ENCODE assay signal across 9 cellular contexts in genomic region chr7:143384148-143384547, GRCh38. TPM values are rescaled to one million over a fixed set of nuclear protein-coding genes. Genes with fewer than 3 reads are reported as not detected.
DNase-seq lines count a peak whose midpoint lies in the region; ATAC-seq, FAIRE-seq and TF ChIP-seq lines count a peak whose summit lies in the region.
"Had no signal": no experiment of that assay in that cellular context is flagged by ENCODE, and none has a peak within 500 bp of the region (broad histone marks: within the 10 kb centered on the region; RNA-seq: fewer than 3 reads in every experiment).

No MANE protein-coding gene starts in this region.

- intact Hi-C loops in K562 (cut with micrococcal nuclease), result loop anchor here (5.0 kb wide), 1 partner anchor 37 kb away; no protein-coding TSS in a partner anchor

- DNase-seq in HFF-Myc (ENCODE audit: extremely low read depth, low read depth), result no peak
- DNase-seq in K562 (ENCODE audit: extremely low read depth in 1 of 4, low spot score in 3 of 4), result no peak
- no peak for DNase-seq in stimulated activated CD4-positive, alpha-beta T cell treated with anti-CD3 and anti-CD28 coated beads, Interleukin-12 subunit alpha, Interleukin-12 subunit beta, amount 100 ng/mL, for 4 hours
- no peak for DNase-seq in pons (ENCODE audit: low spot score)
- DNase-seq in midbrain (lab: John Stamatoyannopoulos, UW), result no peak
- DNase-seq: effector CD8-positive, alpha-beta T cell had no signal

- H3K4me1 ChIP-seq in K562 (replicated peaks in 1 of 2; ENCODE audit: control insufficient read depth in 2 of 2, insufficient read depth in 2 of 2, low read length in 2 of 2), result peaks cover 21 to 50% of the 10 kb centered on the region in 2 experiments; a peak in 4 of 5 replicates
- H3K4me1 ChIP-seq in iPS-20b (ENCODE audit: insufficient read depth, low read length), result peaks cover 14% of the 10 kb centered on the region
- peaks cover 9 to 77% (median 63%) of the 10 kb centered on the region in 5 donors for H3K4me1 ChIP-seq in subcutaneous abdominal adipose tissue (ENCODE audit: control insufficient read depth in 5 of 5, insufficient read depth in 5 of 5, low read length in 5 of 5)

- POLR2A ChIA-PET in K562 (lab: Yijun Ruan, JAX), result interaction anchor here (0.7 to 2.4 kb wide), 9 partner anchors 9 to 180 kb away, joined by 3 to 46 read pairs (median 5); no protein-coding TSS in a partner anchor

- no peak overlapping the region for H2AFZ ChIP-seq in K562 (ENCODE audit: low read depth, low read length)

- H3K36me3 ChIP-seq in K562 (ENCODE audit: control insufficient read depth, insufficient read depth, low read length) (peaks cover 58% of the 10 kb centered on the region; the same call in 2 of the 3 replicates), iPS-20b (ENCODE audit: insufficient read depth, low read depth, low read length) (peaks cover 69% of the 10 kb centered on the region), subcutaneous abdominal adipose tissue (ENCODE audit: control insufficient read depth in 5 of 5, insufficient read depth in 5 of 5, low read length in 5 of 5) (peaks cover 0 to 43% (median 20%) of the 10 kb centered on the region in 5 donors)

- H4K20me1 ChIP-seq in K562 (replicated peaks; ENCODE audit: control insufficient read depth, insufficient read depth, low read length), result peaks cover 13% of the 10 kb centered on the region

- peaks cover 12% of the 10 kb centered on the region for H3K79me2 ChIP-seq in K562 (ENCODE audit: control insufficient read depth, insufficient read depth, low read length)

- H3K9me3 ChIP-seq in K562 (replicated peaks; ENCODE audit: control insufficient read depth, insufficient read depth, low read depth, low read length) (no peaks in the 10 kb centered on the region), iPS-20b (ENCODE audit: insufficient read depth, low read depth, low read length) (no peaks in the 10 kb centered on the region), subcutaneous abdominal adipose tissue (ENCODE audit: control insufficient read depth in 5 of 5, low read length in 5 of 5) (no peaks in the 10 kb centered on the region)

- TF ChIP-seq RAD21 in K562 (CRISPR knock-in tag; conservative IDR thresholded peaks at IDR 0.05 in 1 of 2, IDR thresholded peaks at IDR 0.05 in 1 of 2), result no peak

- H3K27me3 ChIP-seq in K562 (ENCODE audit: control insufficient read depth in 2 of 2, insufficient read depth in 2 of 2, low read length in 2 of 2) (no peaks in the 10 kb centered on the region), iPS-20b (ENCODE audit: insufficient read depth, low read length) (no peaks in the 10 kb centered on the region), subcutaneous abdominal adipose tissue (ENCODE audit: control insufficient read depth in 5 of 5, insufficient read depth in 4 of 5, low read length in 5 of 5) (no peaks in the 10 kb centered on the region)

- H3K4me2 ChIP-seq in K562 (ENCODE audit: insufficient read depth, low read length), result no peak overlapping the region

- peaks cover 17% of the 10 kb centered on the region for H3K9me1 ChIP-seq in K562 (ENCODE audit: control insufficient read depth, insufficient read depth, low read length)

- peak overlapping the region; percentile 96 for H3K4me3 ChIP-seq in HFF-Myc (replicated peaks; ENCODE audit: low read depth, low read length)
- H3K4me3 ChIP-seq in K562, result no peak overlapping the region
- H3K4me3 ChIP-seq in iPS-20b (ENCODE audit: low read length), result peak overlapping the region; percentile 93; the same call in 1 of the 2 replicates
- peak overlapping the region in 4 of 5 donors; percentile 28 to 88 (median 60) for H3K4me3 ChIP-seq in subcutaneous abdominal adipose tissue (ENCODE audit: low read depth in 1 of 5, low read length in 5 of 5)

- H3K27ac ChIP-seq in K562 (ENCODE audit: extremely low read depth, low read depth, low read length), result no peak overlapping the region
- no peak overlapping the region for H3K27ac ChIP-seq in iPS-20b (ENCODE audit: low read length)
- peak overlapping the region; percentile 35 for H3K27ac ChIP-seq in subcutaneous abdominal adipose tissue (ENCODE audit: low read depth, low read length)

- TF ChIP-seq POLR2A in K562 (conservative IDR thresholded peaks at IDR 0.05), result no peak

- CTCF ChIA-PET in K562 (lab: Yijun Ruan, JAX; ENCODE audit: low intra/inter-chr PET ratio), result no interaction called here

- in situ Hi-C loops in K562 (cut with MboI), result no loop called here

- no peak for TF ChIP-seq EP300 in K562 (IDR thresholded peaks at IDR 0.05; ENCODE audit: low read length)

- 72% methylated on average over 5 of the region's 5 CpGs for WGBS in K562 (ENCODE audit: insufficient coverage, low coverage, missing lambda C conversion rate)

- ATAC-seq in K562 (no peak), GM21825 (IDR thresholded peaks at IDR 0.05; ENCODE audit: unreplicated experiment) (no peak)

- no peak for FAIRE-seq in K562 (lab: Jason Lieb, UNC)

- BruUV-seq in K562 (replicated peaks; lab: Mats Ljungman, UMichigan), result no TSS peak

- TF ChIP-seq CTCF in HFF-Myc (IDR thresholded peaks at IDR 0.05; ENCODE audit: low read depth, low read length, missing control alignments) (no peak), K562 (IDR thresholded peaks at IDR 0.05 in 2 of 3, conservative IDR thresholded peaks at IDR 0.05 in 1 of 3; ENCODE audit: insufficient read depth in 2 of 3, low read depth in 1 of 3, low read length in 3 of 3) (no peak)

- H3K9ac ChIP-seq in K562 (ENCODE audit: insufficient read depth in 1 of 2, low read depth in 2 of 2, low read length in 2 of 2), result no peak overlapping the region
- H3K9ac ChIP-seq in iPS-20b (ENCODE audit: low read depth, low read length), result no peak overlapping the region
- peak overlapping the region in 1 of 5 donors; percentile 5 for H3K9ac ChIP-seq in subcutaneous abdominal adipose tissue (ENCODE audit: low read length in 5 of 5)

RNA-seq across cellular contexts. Expression of gene ZYX, which starts 3.0 kb away (rescaled TPM):
- 38.7 and 99.5 TPM in 2 replicates for total RNA-seq in K562 (2011; cell fraction: chromatin; rRNA removed; ENCODE audit: low replicate concordance)
- 54.7 and 66.9 TPM in 2 replicates for total RNA-seq in K562 (2011; cell fraction: nucleolus; rRNA removed)
- total RNA-seq in K562 (2011; cell fraction: nucleoplasm; rRNA removed), result 41.5 and 64.4 TPM in 2 replicates
- 26.9 and 37.8 TPM in 2 replicates for total RNA-seq in K562 (2014; rRNA removed)
- total RNA-seq in K562 (2014; rRNA removed; fragmentation: Illumina TruSeq; extraction: Trizol), result 9.2 and 11.5 TPM in 2 replicates
- total RNA-seq in K562 (2015; rRNA removed; fragmentation: Illumina TruSeq; extraction: Trizol), result 15.7 and 17.3 TPM in 2 replicates
- 114 and 130 TPM in 2 replicates for total RNA-seq in K562 (2021)
- 9.0 and 18.5 TPM in 2 replicates for polyA plus RNA-seq in K562 (2011; rRNA removed)
- polyA plus RNA-seq in K562 (2011; cell fraction: cytosol; rRNA removed), result 15.7 and 26.2 TPM in 2 replicates
- polyA plus RNA-seq in K562 (2011; cell fraction: nucleus; rRNA removed), result 53.7 and 98.4 TPM in 2 replicates
- 141 and 252 TPM in 2 replicates for polyA plus RNA-seq in K562 (2012)
- 81.7 and 116 TPM in 2 replicates for polyA plus RNA-seq in K562 (2014; fragmentation: Illumina TruSeq; extraction: Trizol)
- 1 to 10 TPM; 1.8 to 3.1 TPM for polyA plus RNA-seq in K562 (2014; fragmentation: Nextera tagmentation; extraction: Ambion mirVana)
- 30.0 and 35.0 TPM in 2 replicates for polyA plus RNA-seq in K562 (2014; rRNA removed)
- 8.3 and 9.5 TPM in 2 replicates for polyA minus RNA-seq in K562 (2011; rRNA and poly(A)+ RNA removed)
- 57.5 and 83.9 TPM in 2 replicates for polyA minus RNA-seq in K562 (2011; cell fraction: cytosol; rRNA and poly(A)+ RNA removed)
- 35.4 and 38.0 TPM in 2 replicates for polyA minus RNA-seq in K562 (2011; cell fraction: nucleus; rRNA and poly(A)+ RNA removed)

RNA-seq across cellular contexts. Expression of gene FAM131B, which starts 21.6 kb away (rescaled TPM):
- 0.07 TPM in 1 of 2 replicates, not detected in the other for total RNA-seq in K562 (2011; cell fraction: chromatin; rRNA removed; ENCODE audit: low replicate concordance)
- total RNA-seq in K562 (2011; cell fraction: nucleolus; rRNA removed), result not detected in 2 replicates
- not detected in 2 replicates for total RNA-seq in K562 (2011; cell fraction: nucleoplasm; rRNA removed)
- not detected in 2 replicates for total RNA-seq in K562 (2014; rRNA removed)
- total RNA-seq in K562 (2014; rRNA removed; fragmentation: Illumina TruSeq; extraction: Trizol), result not detected in 2 replicates
- not detected in 2 replicates for total RNA-seq in K562 (2015; rRNA removed; fragmentation: Illumina TruSeq; extraction: Trizol)
- 0.04 TPM in 2 replicates for total RNA-seq in K562 (2021)
- 0.03 and 0.11 TPM in 2 replicates for polyA plus RNA-seq in K562 (2011; rRNA removed)
- not detected in 2 replicates for polyA plus RNA-seq in K562 (2011; cell fraction: cytosol; rRNA removed)
- 0.09 TPM in 1 of 2 replicates, not detected in the other for polyA plus RNA-seq in K562 (2011; cell fraction: nucleus; rRNA removed)
- polyA plus RNA-seq in K562 (2012), result 0.03 TPM in 2 replicates
- polyA plus RNA-seq in K562 (2014; fragmentation: Illumina TruSeq; extraction: Trizol), result not detected in 2 replicates
- not detected for polyA plus RNA-seq in K562 (2014; fragmentation: Nextera tagmentation; extraction: Ambion mirVana)
- polyA plus RNA-seq in K562 (2014; rRNA removed), result not detected in 2 replicates
- polyA minus RNA-seq in K562 (2011; rRNA and poly(A)+ RNA removed), result not detected in 2 replicates
- polyA minus RNA-seq in K562 (2011; cell fraction: cytosol; rRNA and poly(A)+ RNA removed), result 0.29 TPM in 1 of 2 replicates, not detected in the other
- polyA minus RNA-seq in K562 (2011; cell fraction: nucleus; rRNA and poly(A)+ RNA removed), result 0.33 TPM in 1 of 2 replicates, not detected in the other

RNA-seq across cellular contexts. Expression of gene EPHA1, which starts 24.5 kb away (rescaled TPM):
- total RNA-seq in K562 (2011; cell fraction: chromatin; rRNA removed; ENCODE audit: low replicate concordance), result 0.37 TPM in 1 of 2 replicates, not detected in the other
- 0.26 and 0.67 TPM in 2 replicates for total RNA-seq in K562 (2011; cell fraction: nucleolus; rRNA removed)
- total RNA-seq in K562 (2011; cell fraction: nucleoplasm; rRNA removed), result 0.37 TPM in 1 of 2 replicates, not detected in the other
- total RNA-seq in K562 (2014; rRNA removed), result not detected in 2 replicates
- not detected in 2 replicates for total RNA-seq in K562 (2014; rRNA removed; fragmentation: Illumina TruSeq; extraction: Trizol)
- not detected in 2 replicates for total RNA-seq in K562 (2015; rRNA removed; fragmentation: Illumina TruSeq; extraction: Trizol)
- total RNA-seq in K562 (2021), result 0.22 and 0.25 TPM in 2 replicates
- polyA plus RNA-seq in K562 (2011; rRNA removed), result 0.07 and 0.32 TPM in 2 replicates
- polyA plus RNA-seq in K562 (2011; cell fraction: cytosol; rRNA removed), result 0.03 and 0.39 TPM in 2 replicates
- polyA plus RNA-seq in K562 (2011; cell fraction: nucleus; rRNA removed), result 0.25 and 1.1 TPM in 2 replicates
- polyA plus RNA-seq in K562 (2012), result 2.7 and 3.5 TPM in 2 replicates
- not detected in 2 replicates for polyA plus RNA-seq in K562 (2014; fragmentation: Illumina TruSeq; extraction: Trizol)
- polyA plus RNA-seq in K562 (2014; fragmentation: Nextera tagmentation; extraction: Ambion mirVana), result not detected
- 0.05 and 0.57 TPM in 2 replicates for polyA plus RNA-seq in K562 (2014; rRNA removed)
- polyA minus RNA-seq in K562 (2011; rRNA and poly(A)+ RNA removed), result 0.14 TPM in 1 of 2 replicates, not detected in the other
- not detected in 2 replicates for polyA minus RNA-seq in K562 (2011; cell fraction: cytosol; rRNA and poly(A)+ RNA removed)
- 0.54 TPM in 1 of 2 replicates, not detected in the other for polyA minus RNA-seq in K562 (2011; cell fraction: nucleus; rRNA and poly(A)+ RNA removed)

RNA-seq across cellular contexts. Expression of gene TAS2R60, which starts 59.1 kb away (rescaled TPM):
- 1.6 and 5.5 TPM in 2 replicates for total RNA-seq in K562 (2011; cell fraction: chromatin; rRNA removed; ENCODE audit: low replicate concordance)
- total RNA-seq in K562 (2011; cell fraction: nucleolus; rRNA removed), result 1.0 and 1.1 TPM in 2 replicates
- total RNA-seq in K562 (2011; cell fraction: nucleoplasm; rRNA removed), result 0.88 and 3.2 TPM in 2 replicates
- total RNA-seq in K562 (2014; rRNA removed) (not detected in 2 replicates), K562 (2014; rRNA removed; fragmentation: Illumina TruSeq; extraction: Trizol) (not detected in 2 replicates), K562 (2015; rRNA removed; fragmentation: Illumina TruSeq; extraction: Trizol) (not detected in 2 replicates), K562 (2021) (not detected in 2 replicates)
- polyA plus RNA-seq in K562 (2011; rRNA removed) (0.08 TPM in 2 replicates), K562 (2014; fragmentation: Illumina TruSeq; extraction: Trizol) (not detected in 2 replicates), K562 (2014; fragmentation: Nextera tagmentation; extraction: Ambion mirVana) (not detected), K562 (2014; rRNA removed) (0.28 TPM in 1 of 2 replicates, not detected in the other)
- not detected in 2 replicates for polyA plus RNA-seq in K562 (2011; cell fraction: cytosol; rRNA removed)
- polyA plus RNA-seq in K562 (2011; cell fraction: nucleus; rRNA removed), result 0.33 and 0.53 TPM in 2 replicates
- 0.08 and 0.14 TPM in 2 replicates for polyA plus RNA-seq in K562 (2012)
- 0.27 and 0.46 TPM in 2 replicates for polyA minus RNA-seq in K562 (2011; rRNA and poly(A)+ RNA removed)
- polyA minus RNA-seq in K562 (2011; cell fraction: cytosol; rRNA and poly(A)+ RNA removed), result not detected in 2 replicates
- polyA minus RNA-seq in K562 (2011; cell fraction: nucleus; rRNA and poly(A)+ RNA removed), result 0.54 and 0.67 TPM in 2 replicates
